ENCODE assay signal across 13 cellular contexts in genomic region chr4:109658871-109659410, GRCh38. TPM values are rescaled to one million over a fixed set of nuclear protein-coding genes. Genes with fewer than 3 reads are reported as not detected.
DNase-seq lines count a peak whose midpoint lies in the region; ATAC-seq and TF ChIP-seq lines count a peak whose summit lies in the region.
"Had no signal": no experiment of that assay in that cellular context is flagged by ENCODE, and none has a peak within 500 bp of the region (broad histone marks: within the 10 kb centered on the region; RNA-seq: fewer than 3 reads in every experiment).

No MANE protein-coding gene starts in this region.

- no peak overlapping the region for H3K14ac ChIP-seq in mesenchymal stem cell (ENCODE audit: low read length in 2 of 2)

- TF ChIP-seq CTCF in choroid plexus epithelial cell (conservative IDR thresholded peaks at IDR 0.05; ENCODE audit: low read depth, low read length) = peak; percentile 16
- no peak for TF ChIP-seq CTCF in GM13976 (IDR thresholded peaks at IDR 0.05; ENCODE audit: borderline replicate concordance, control extremely low read depth, extremely low read depth, insufficient read depth, missing control alignments)

- H3K4me3 ChIP-seq in choroid plexus epithelial cell (ENCODE audit: low read depth, low read length) = no peak overlapping the region
- no peak overlapping the region for H3K4me3 ChIP-seq in mesenchymal stem cell (ENCODE audit: insufficient read depth in 1 of 2, low read depth in 1 of 2, low read length in 2 of 2)
- H3K4me3 ChIP-seq: pancreas had no signal

- H2BK120ac ChIP-seq in mesenchymal stem cell (ENCODE audit: low read depth, low read length) = no peak overlapping the region

- no peaks in the 10 kb centered on the region for H3K27me3 Mint-ChIP-seq in activated CD4-positive, alpha-beta T cell treated with anti-CD3 and anti-CD28 coated beads, Interleukin-2, amount 10 ng/mL, durations not matched to agents 7 days and 5 days
- H3K27me3 Mint-ChIP-seq in stimulated activated memory B cell treated with anti-CD40 and anti-IgM and Interleukin-4, amounts not matched to agents 10 μg/mL and 1 μg/mL and 100 μg/mL, for 72 hours = no peaks in the 10 kb centered on the region

- no peak overlapping the region for H2AFZ ChIP-seq in mesenchymal stem cell (ENCODE audit: low read depth, low read length)

- H2AK5ac ChIP-seq in mesenchymal stem cell (ENCODE audit: low read length, severe bottlenecking) = no peak overlapping the region

- H3K4ac ChIP-seq in mesenchymal stem cell (ENCODE audit: low read depth in 1 of 2, low read length in 2 of 2) = no peak overlapping the region

- CTCF ChIA-PET in activated CD4-positive, alpha-beta T cell treated with anti-CD3 and anti-CD28 coated beads, Interleukin-2, amount 10 ng/mL, durations not matched to agents 7 days and 5 days (lab: Charles Lee) = interaction anchor here (0.9 to 1.7 kb wide), 4 partner anchors 15 to 226 kb away, joined by 3 to 4 read pairs (median 3); partner anchors contain the start of genes CASP6 and SEC24B

- H2BK5ac ChIP-seq in mesenchymal stem cell (ENCODE audit: low read depth, low read length, poor library complexity, severe bottlenecking) = no peak overlapping the region

- no peak overlapping the region for H3K4me3 Mint-ChIP-seq in activated CD4-positive, alpha-beta T cell treated with anti-CD3 and anti-CD28 coated beads, Interleukin-2, amount 10 ng/mL, durations not matched to agents 7 days and 5 days
- H3K4me3 Mint-ChIP-seq in stimulated activated memory B cell treated with anti-CD40 and anti-IgM and Interleukin-4, amounts not matched to agents 10 μg/mL and 1 μg/mL and 100 μg/mL, for 72 hours = no peak overlapping the region

- H4K91ac ChIP-seq in mesenchymal stem cell (ENCODE audit: low read length) = no peak overlapping the region

- no peaks in the 10 kb centered on the region for H3K9me3 Mint-ChIP-seq in activated CD4-positive, alpha-beta T cell treated with anti-CD3 and anti-CD28 coated beads, Interleukin-2, amount 10 ng/mL, durations not matched to agents 7 days and 5 days
- H3K9me3 Mint-ChIP-seq in stimulated activated memory B cell treated with anti-CD40 and anti-IgM and Interleukin-4, amounts not matched to agents 10 μg/mL and 1 μg/mL and 100 μg/mL, for 72 hours = no peaks in the 10 kb centered on the region

- H3K4me2 ChIP-seq in mesenchymal stem cell (ENCODE audit: low read length, poor library complexity, severe bottlenecking) = no peak overlapping the region

- H3K27ac ChIP-seq in mesenchymal stem cell (ENCODE audit: low read length, poor library complexity, severe bottlenecking) = no peak overlapping the region
- H3K27ac ChIP-seq: pancreas had no signal

- in situ Hi-C loops in GM13976 (cut with MboI; ENCODE audit: low sequenced_read_pairs, unreplicated experiment) = no loop called here

- no peak for ATAC-seq in stimulated activated memory B cell treated with anti-CD40 and anti-IgM and Interleukin-4, amounts not matched to agents 10 μg/mL and 1 μg/mL and 100 μg/mL, for 72 hours
- ATAC-seq: pancreas had no signal

- DNase-seq in activated CD4-positive, alpha-beta T cell treated with anti-CD3 and anti-CD28 coated beads, Interleukin-2, amount 10 ng/mL, durations not matched to agents 7 days and 5 days = peak; percentile 28
- no peak for DNase-seq in activated CD4-positive, alpha-beta T cell treated with anti-CD3 and anti-CD28 coated beads, Interleukin-2, amount 50 U/mL, for 48 hours
- peak; percentile 9 for DNase-seq in LHCN-M2 (ENCODE audit: low read depth)
- peak; percentile 44 for DNase-seq in choroid plexus epithelial cell (ENCODE audit: low read depth)
- DNase-seq in mesenchymal stem cell = peak; percentile 6
- no peak for DNase-seq in GM13976 (ENCODE audit: low spot score)
- no peak for DNase-seq in AG08395 (ENCODE audit: low spot score)
- DNase-seq: EL, NCI-H1092 treated with DMSO at 0.1 percent for 48 hours, NCI-H510A, pancreas, SHP77 had no signal

- peaks cover 29% of the 10 kb centered on the region for H3K4me1 Mint-ChIP-seq in activated CD4-positive, alpha-beta T cell treated with anti-CD3 and anti-CD28 coated beads, Interleukin-2, amount 10 ng/mL, durations not matched to agents 7 days and 5 days
- no peaks in the 10 kb centered on the region for H3K4me1 Mint-ChIP-seq in stimulated activated memory B cell treated with anti-CD40 and anti-IgM and Interleukin-4, amounts not matched to agents 10 μg/mL and 1 μg/mL and 100 μg/mL, for 72 hours

- H3K9ac ChIP-seq in mesenchymal stem cell (ENCODE audit: low read length) = no peak overlapping the region

- H3K36me3 ChIP-seq in mesenchymal stem cell (ENCODE audit: control insufficient read depth in 1 of 2, insufficient read depth in 2 of 2, low read depth in 1 of 2, low read length in 2 of 2) = peaks cover 0 to 18% of the 10 kb centered on the region in 2 experiments
- H3K36me3 ChIP-seq: pancreas had no signal

- no peaks in the 10 kb centered on the region for H3K4me1 ChIP-seq in mesenchymal stem cell (ENCODE audit: control insufficient read depth, insufficient read depth, low read depth, low read length)
- H3K4me1 ChIP-seq: pancreas had no signal

- H3K18ac ChIP-seq in mesenchymal stem cell (ENCODE audit: low read depth in 1 of 2, low read length in 2 of 2) = no peak overlapping the region

- POLR2A ChIA-PET in activated CD4-positive, alpha-beta T cell treated with anti-CD3 and anti-CD28 coated beads, Interleukin-2, amount 10 ng/mL, durations not matched to agents 7 days and 5 days (lab: Charles Lee) = no interaction called here

- no peak overlapping the region for H3K27ac Mint-ChIP-seq in activated CD4-positive, alpha-beta T cell treated with anti-CD3 and anti-CD28 coated beads, Interleukin-2, amount 10 ng/mL, durations not matched to agents 7 days and 5 days
- no peak overlapping the region for H3K27ac Mint-ChIP-seq in stimulated activated memory B cell treated with anti-CD40 and anti-IgM and Interleukin-4, amounts not matched to agents 10 μg/mL and 1 μg/mL and 100 μg/mL, for 72 hours

- H2BK12ac ChIP-seq in mesenchymal stem cell (ENCODE audit: low read length in 2 of 2) = no peak overlapping the region

- H3K27me3 ChIP-seq in mesenchymal stem cell (ENCODE audit: control insufficient read depth in 1 of 2, insufficient read depth in 1 of 2, low read length in 2 of 2) = no peaks in the 10 kb centered on the region
- H3K27me3 ChIP-seq: pancreas had no signal

- no peaks in the 10 kb centered on the region for H3K9me3 ChIP-seq in mesenchymal stem cell (ENCODE audit: control insufficient read depth, low read length)
- H3K9me3 ChIP-seq: pancreas had no signal

- peaks cover 6% of the 10 kb centered on the region for H3K79me1 ChIP-seq in mesenchymal stem cell (replicated peaks; ENCODE audit: low read length, poor library complexity, severe bottlenecking)

- H3K36me3 Mint-ChIP-seq in activated CD4-positive, alpha-beta T cell treated with anti-CD3 and anti-CD28 coated beads, Interleukin-2, amount 10 ng/mL, durations not matched to agents 7 days and 5 days (ENCODE audit: low read depth) = peaks cover 32% of the 10 kb centered on the region
- H3K36me3 Mint-ChIP-seq in stimulated activated memory B cell treated with anti-CD40 and anti-IgM and Interleukin-4, amounts not matched to agents 10 μg/mL and 1 μg/mL and 100 μg/mL, for 72 hours = peaks cover 14% of the 10 kb centered on the region

- WGBS in mesenchymal stem cell = 90% methylated on average over 3 of the region's 6 CpGs

- no peak overlapping the region for H3K23ac ChIP-seq in mesenchymal stem cell (ENCODE audit: low read length in 2 of 2)

- H2BK15ac ChIP-seq in mesenchymal stem cell (ENCODE audit: low read depth, poor library complexity, severe bottlenecking) = no peak overlapping the region

- no peak overlapping the region for H4K8ac ChIP-seq in mesenchymal stem cell (ENCODE audit: low read length)

RNA-seq across cellular contexts. Expression of gene CASP6, which starts 44.3 kb away (rescaled TPM):
- 10 to 100 TPM; 25.7 to 31.5 TPM for total RNA-seq in activated CD4-positive, alpha-beta T cell treated with anti-CD3 and anti-CD28 coated beads, Interleukin-2, amount 10 ng/mL, durations not matched to agents 7 days and 5 days
- 29.6 and 33.0 TPM in 2 replicates for total RNA-seq in LHCN-M2 (2014; rRNA removed)
- 15.7 TPM for polyA plus RNA-seq in LHCN-M2 (2012)
- polyA plus RNA-seq in mesenchymal stem cell (2013, experiment 1 of 2) = 18.3 TPM
- 18.2 TPM for polyA plus RNA-seq in mesenchymal stem cell (2013, experiment 2 of 2)

Comparison
In these comparisons a context has a peak if more than half of its experiments do, and no peak if none do; other contexts are left out.
1. DNase-seq: peak in activated CD4-positive, alpha-beta T cell treated with anti-CD3 and anti-CD28 coated beads, Interleukin-2, amount 10 ng/mL, durations not matched to agents 7 days and 5 days (single experiment), LHCN-M2 (single experiment), choroid plexus epithelial cell (single experiment) and mesenchymal stem cell (single experiment); none in activated CD4-positive, alpha-beta T cell treated with anti-CD3 and anti-CD28 coated beads, Interleukin-2, amount 50 U/mL, for 48 hours (0 of 2), GM13976 (single experiment) and AG08395 (single experiment).